ENCODE assay signal across 9 cellular contexts in genomic region chr3:16448691-16449090, GRCh38.
DNase-seq lines count a peak whose midpoint lies in the region; ATAC-seq, FAIRE-seq and TF ChIP-seq lines count a peak whose summit lies in the region.
"Had no signal": no experiment of that assay in that cellular context is flagged by ENCODE, and none has a peak within 500 bp of the region (broad histone marks: within the 10 kb centered on the region; RNA-seq: fewer than 3 reads in every experiment).

No MANE protein-coding gene starts in this region.

- no peak overlapping the region for H2BK120ac ChIP-seq in trophoblast cell (ENCODE audit: insufficient read depth, low read length, poor library complexity)

- no peaks in the 10 kb centered on the region for H3K4me1 ChIP-seq in trophoblast cell (ENCODE audit: control insufficient read depth in 1 of 2, insufficient read depth in 2 of 2, low read length in 2 of 2)
- H3K4me1 ChIP-seq in MM.1S (ENCODE audit: low read length): no peaks in the 10 kb centered on the region

- H3K23ac ChIP-seq in trophoblast cell (ENCODE audit: low read length): no peak overlapping the region

- no peaks in the 10 kb centered on the region for H3K79me1 ChIP-seq in trophoblast cell (ENCODE audit: low read length)

- no peaks in the 10 kb centered on the region for H4K20me1 ChIP-seq in MM.1S (ENCODE audit: insufficient read depth, low read length)

- no peak overlapping the region for H2AK5ac ChIP-seq in trophoblast cell (ENCODE audit: low read length)

- H3K4me3 ChIP-seq in fibroblast of pulmonary artery (replicated peaks; ENCODE audit: low read depth, low read length): no peak overlapping the region
- H3K4me3 ChIP-seq in trophoblast cell (ENCODE audit: low read depth, low read length): no peak overlapping the region
- H3K4me3 ChIP-seq in MM.1S (ENCODE audit: low read length): no peak overlapping the region

- H3K79me2 ChIP-seq in trophoblast cell (ENCODE audit: control insufficient read depth, insufficient read depth, low read length, poor library complexity) (no peaks in the 10 kb centered on the region), MM.1S (ENCODE audit: low read length) (no peaks in the 10 kb centered on the region)

- no peak overlapping the region for H2BK5ac ChIP-seq in trophoblast cell (ENCODE audit: low read depth, low read length, poor library complexity)

- H3K36me3 ChIP-seq in trophoblast cell (ENCODE audit: control insufficient read depth in 1 of 2, insufficient read depth in 2 of 2, low read length in 2 of 2): no peaks in the 10 kb centered on the region
- no peaks in the 10 kb centered on the region for H3K36me3 ChIP-seq in MM.1S (replicated peaks; ENCODE audit: insufficient read depth, low read length)

- H2AFZ ChIP-seq in trophoblast cell (ENCODE audit: insufficient read depth, low read length, poor library complexity) (no peak overlapping the region), MM.1S (ENCODE audit: low read length) (no peak overlapping the region)

- no CpG with 5 or more reads among the region's 6 CpGs for WGBS in trophoblast cell (ENCODE audit: extremely low coverage, insufficient coverage, insufficient read length)

- H3K18ac ChIP-seq in trophoblast cell (ENCODE audit: low read length): no peak overlapping the region

- CTCF ChIA-PET in RWPE1 (lab: Yijun Ruan, JAX): no interaction called here

- ATAC-seq in HG02571 (IDR thresholded peaks at IDR 0.05; ENCODE audit: unreplicated experiment): no peak

- no peaks in the 10 kb centered on the region for H3K9me3 ChIP-seq in trophoblast cell (ENCODE audit: insufficient read depth, low read depth, low read length)
- no peaks in the 10 kb centered on the region for H3K9me3 ChIP-seq in MM.1S (replicated peaks; ENCODE audit: insufficient read depth, low read length)

- no peak overlapping the region for H4K8ac ChIP-seq in trophoblast cell (ENCODE audit: low read depth, low read length)

- H3K27ac ChIP-seq in RWPE1 (no peak overlapping the region), trophoblast cell (ENCODE audit: low read depth, low read length) (no peak overlapping the region), MM.1S (ENCODE audit: low read length) (no peak overlapping the region)
- H3K27ac ChIP-seq: 22Rv1 had no signal

- FAIRE-seq in GM12892 (lab: Jason Lieb, UNC): no peak

- H3K9ac ChIP-seq in trophoblast cell (ENCODE audit: low read length): no peak overlapping the region
- no peak overlapping the region for H3K9ac ChIP-seq in MM.1S (ENCODE audit: low read length)

- TF ChIP-seq CTCF in RWPE1 (conservative IDR thresholded peaks at IDR 0.05; ENCODE audit: low read depth): no peak
- TF ChIP-seq CTCF in fibroblast of pulmonary artery (IDR thresholded peaks at IDR 0.05; ENCODE audit: low read length, missing control alignments): no peak
- no peak for TF ChIP-seq CTCF in MM.1S (IDR thresholded peaks at IDR 0.05; ENCODE audit: low read length)

- no peaks in the 10 kb centered on the region for H3F3A ChIP-seq in MM.1S (ENCODE audit: insufficient read depth, low read length)

- H4K12ac ChIP-seq in trophoblast cell (ENCODE audit: low read depth, low read length): no peak overlapping the region

- no peak overlapping the region for H3K4ac ChIP-seq in trophoblast cell (ENCODE audit: low read depth, low read length)

- H3K27me3 ChIP-seq in trophoblast cell (ENCODE audit: insufficient read depth, low read length) (no peaks in the 10 kb centered on the region), MM.1S (replicated peaks; ENCODE audit: insufficient read depth, low read length) (no peaks in the 10 kb centered on the region)

- POLR2A ChIA-PET in RWPE1 (lab: Yijun Ruan, JAX; ENCODE audit: low non-redundant PET): no interaction called here

- DNase-seq in DMS 273 (lab: John Stamatoyannopoulos, UW; ENCODE audit: unreplicated experiment) (peak; percentile 16), DMS 273 treated with DMSO at 0.1 percent for 48 hours (lab: John Stamatoyannopoulos, UW) (no peak), RWPE1 (ENCODE audit: low spot score) (peak; percentile 53), fibroblast of pulmonary artery (ENCODE audit: low read depth) (peak; percentile 92), trophoblast cell (peak; percentile 71 to 74), MM.1S (no peak), GM12892 (ENCODE audit: insufficient read length) (no peak)

- no peak overlapping the region for H3K14ac ChIP-seq in trophoblast cell (ENCODE audit: low read length)

- H3K9me2 ChIP-seq in MM.1S (replicated peaks; ENCODE audit: insufficient read depth, low read length): no peaks in the 10 kb centered on the region

- no peak overlapping the region for H4K91ac ChIP-seq in trophoblast cell (ENCODE audit: low read depth, low read length)

- no peak overlapping the region for H2BK12ac ChIP-seq in trophoblast cell (ENCODE audit: low read length)

- no peak overlapping the region for H3K4me2 ChIP-seq in trophoblast cell (ENCODE audit: low read length)
- H3K4me2 ChIP-seq in MM.1S (ENCODE audit: low read depth, low read length): no peak overlapping the region

- no peak for TF ChIP-seq POLR2A in GM12892 (IDR thresholded peaks at IDR 0.05; ENCODE audit: low read depth, low read length)

Comparison
In these comparisons a context has a peak if more than half of its experiments do, and no peak if none do; other contexts are left out.
1. DNase-seq: peak in DMS 273 (single experiment), RWPE1 (single experiment), fibroblast of pulmonary artery (single experiment) and trophoblast cell (2 of 2); none in DMS 273 treated with DMSO at 0.1 percent for 48 hours (single experiment), MM.1S (single experiment) and GM12892 (single experiment).